Comparison of ENCODE assay signal across 9 cellular contexts in the genomic region with DNA sequence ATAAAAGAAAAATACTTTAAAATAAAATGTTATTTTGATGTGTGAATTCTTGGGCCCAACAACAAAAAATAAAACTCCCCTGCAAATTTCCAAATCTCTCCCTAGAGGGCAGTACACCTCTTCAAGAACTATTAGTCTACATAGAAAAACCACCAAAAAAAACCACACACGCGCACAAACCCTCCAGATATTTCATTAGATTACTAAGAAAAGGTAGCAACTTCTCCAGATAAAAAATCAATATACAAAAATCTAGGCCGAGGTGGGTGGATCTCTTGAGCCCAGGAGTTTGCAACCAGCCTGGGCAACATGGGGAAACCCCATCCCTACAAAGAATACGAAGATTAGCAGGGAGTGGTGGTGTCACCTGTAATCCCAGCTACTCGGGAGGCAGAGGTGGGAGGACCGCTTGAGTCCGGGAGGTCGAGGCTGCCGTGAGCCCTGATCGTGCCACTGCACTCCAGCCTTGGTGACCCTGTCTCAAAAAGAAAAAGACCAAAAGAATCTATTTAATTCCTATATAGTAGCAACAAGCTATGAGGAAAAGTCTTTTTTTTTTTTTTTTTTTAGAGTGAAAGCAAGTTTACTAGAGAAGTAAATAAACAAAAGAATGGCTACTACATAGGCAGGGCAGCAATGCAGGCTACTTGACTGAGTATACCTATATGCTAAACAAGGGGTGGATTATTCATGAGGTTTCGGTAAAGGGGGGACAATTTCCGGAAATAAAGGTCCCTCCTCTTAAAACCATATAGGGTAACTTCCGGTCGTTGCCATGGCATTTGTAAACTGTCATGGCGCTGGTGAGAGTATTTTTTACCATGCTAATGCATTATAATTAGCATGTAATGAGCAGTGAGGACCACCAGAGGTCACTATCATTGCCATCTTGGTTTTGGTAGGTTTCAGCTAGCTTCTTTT. TPM values are rescaled to one million over a fixed set of nuclear protein-coding genes. Genes with fewer than 3 reads are reported as not detected.
DNase-seq lines count a peak whose midpoint lies in the region; ATAC-seq and TF ChIP-seq lines count a peak whose summit lies in the region.
"Had no signal": no experiment of that assay in that cellular context is flagged by ENCODE, and none has a peak within 500 bp of the region (broad histone marks: within the 10 kb centered on the region; RNA-seq: fewer than 3 reads in every experiment).

No MANE protein-coding gene starts in this region.

- DNase-seq in DMS153 treated with DMSO at 0.1 percent for 48 hours (lab: John Stamatoyannopoulos, UW; ENCODE audit: unreplicated experiment) (peak; percentile 84), OCI-M2 (lab: John Stamatoyannopoulos, UW; ENCODE audit: unreplicated experiment) (peak; percentile 53), fibroblast of peridontal ligament (ENCODE audit: extremely low read depth) (peak; percentile 97), natural killer cell (peak; percentile 57), stomach (peak; percentile 74)
- peak; percentile 95 for DNase-seq in Jurkat, Clone E6-1 (ENCODE audit: low read depth, low spot score)
- DNase-seq in activated T-cell treated with anti-CD3 and anti-CD28 coated beads, Interleukin-2, amount 50 U/mL, for 72 hours = peak; percentile 80 to 81

- 3 to 5% (median 4%) methylated on average over 15 of the region's 15 CpGs for WGBS in stomach, 5 donors

- peaks cover 15% of the 10 kb centered on the region for H3K4me1 Mint-ChIP-seq in activated T-cell treated with anti-CD3 and anti-CD28 coated beads, Interleukin-2, amount 50 U/mL, for 72 hours (ENCODE audit: low read depth)
- H3K4me1 Mint-ChIP-seq in natural killer cell = peaks cover 13 to 20% of the 10 kb centered on the region in 2 donors

- no peaks in the 10 kb centered on the region for H3K9me3 Mint-ChIP-seq in activated T-cell treated with anti-CD3 and anti-CD28 coated beads, Interleukin-2, amount 50 U/mL, for 72 hours
- no peaks in the 10 kb centered on the region for H3K9me3 Mint-ChIP-seq in natural killer cell

- peaks cover 11% of the 10 kb centered on the region for H3K27me3 Mint-ChIP-seq in activated T-cell treated with anti-CD3 and anti-CD28 coated beads, Interleukin-2, amount 50 U/mL, for 72 hours (ENCODE audit: low read depth)
- H3K27me3 Mint-ChIP-seq in natural killer cell (ENCODE audit: low read depth in 2 of 2) = peaks cover 18 to 23% of the 10 kb centered on the region in 2 donors

- H3K27me3 ChIP-seq in stomach = peaks cover 3 to 30% (median 7%) of the 10 kb centered on the region in 3 donors

- peak overlapping the region; percentile 53 for H3K4me3 ChIP-seq in Jurkat, Clone E6-1 (ENCODE audit: low read length)
- peak overlapping the region; percentile 24 to 44 (median 40) for H3K4me3 ChIP-seq in stomach

- H3K27ac Mint-ChIP-seq in activated T-cell treated with anti-CD3 and anti-CD28 coated beads, Interleukin-2, amount 50 U/mL, for 72 hours = peak overlapping the region; percentile 10
- peak overlapping the region; percentile 47 to 74 for H3K27ac Mint-ChIP-seq in natural killer cell

- TF ChIP-seq CTCF in natural killer cell (IDR thresholded peaks at IDR 0.05) = peak; percentile 62
- TF ChIP-seq CTCF in stomach (IDR thresholded peaks at IDR 0.05) = peak in 5 of 7 experiments; percentile 65 to 89 (median 74)

- no peaks in the 10 kb centered on the region for H3K36me3 ChIP-seq in stomach

- no peaks in the 10 kb centered on the region for H3K9me3 ChIP-seq in stomach

- no peak for TF ChIP-seq POLR2A in stomach (IDR thresholded peaks at IDR 0.05)

- no peak for TF ChIP-seq EP300 in stomach (IDR thresholded peaks at IDR 0.05)

- intact Hi-C loops in natural killer cell (cut with micrococcal nuclease) = loop anchor here (1.0 kb wide), 2 partner anchors 44 to 141 kb away; no protein-coding TSS in a partner anchor
- intact Hi-C loops in stomach (cut with DNase I; ENCODE audit: low total_unique reads) = loop anchor here (5.0 kb wide), 1 partner anchor 45 kb away; no protein-coding TSS in a partner anchor

- H3K27ac ChIP-seq in stomach = peak overlapping the region in 4 of 5 donors; percentile 54 to 70 (median 62)

- peak overlapping the region; percentile 82 for H3K4me3 Mint-ChIP-seq in activated T-cell treated with anti-CD3 and anti-CD28 coated beads, Interleukin-2, amount 50 U/mL, for 72 hours
- H3K4me3 Mint-ChIP-seq in natural killer cell = peak overlapping the region; percentile 83

- peaks cover 7 to 25% (median 19%) of the 10 kb centered on the region in 4 donors for H3K4me1 ChIP-seq in stomach

- ATAC-seq in GM21528 (IDR thresholded peaks at IDR 0.05; ENCODE audit: low FRiP score, unreplicated experiment) = peak; percentile 72
- peak; percentile 96 for ATAC-seq in activated T-cell treated with anti-CD3 and anti-CD28 coated beads, Interleukin-2, amount 50 U/mL, for 72 hours (replicated peaks in 1 of 2)
- peak; percentile 89 to 92 (median 92) for ATAC-seq in natural killer cell

- H3K36me3 Mint-ChIP-seq in activated T-cell treated with anti-CD3 and anti-CD28 coated beads, Interleukin-2, amount 50 U/mL, for 72 hours (ENCODE audit: insufficient read depth in 2 of 2) = no peaks in the 10 kb centered on the region
- no peaks in the 10 kb centered on the region for H3K36me3 Mint-ChIP-seq in natural killer cell

RNA-seq across cellular contexts. Expression of a gene that starts 13.1 kb away (rescaled TPM):
- polyA plus RNA-seq in Jurkat, Clone E6-1 (2012; ENCODE audit: insufficient read depth, insufficient read length) = not detected
- total RNA-seq in activated T-cell treated with anti-CD3 and anti-CD28 coated beads, Interleukin-2, amount 50 U/mL, for 72 hours = not detected
- total RNA-seq in natural killer cell (not detected), stomach (100 to 1,000 TPM in 1 of 5 donors, 10 to 100 TPM in 4; 14.5 to 164 (median 61.3) TPM)
- polyA plus RNA-seq in stomach = 1 to 10 TPM in 2 of 3 donors, under 1 TPM in 1; 0.55 to 5.3 (median 3.1) TPM

RNA-seq across cellular contexts. Expression of a gene that starts 19.5 kb away (rescaled TPM):
- 10.5 TPM for polyA plus RNA-seq in Jurkat, Clone E6-1 (2012; ENCODE audit: insufficient read depth, insufficient read length)
- total RNA-seq in activated T-cell treated with anti-CD3 and anti-CD28 coated beads, Interleukin-2, amount 50 U/mL, for 72 hours = 1 to 10 TPM; 1.0 to 1.1 TPM
- total RNA-seq in natural killer cell (10 to 100 TPM; 32.3 to 34.5 (median 34.3) TPM), stomach (100 to 1,000 TPM in 2 of 5 donors, 10 to 100 TPM in 3; 36.4 to 110 (median 86.2) TPM)
- polyA plus RNA-seq in stomach = 10 to 100 TPM; 10.0 to 53.0 (median 21.7) TPM

RNA-seq across cellular contexts. Expression of a gene that starts 55.4 kb away (rescaled TPM):
- polyA plus RNA-seq in Jurkat, Clone E6-1 (2012; ENCODE audit: insufficient read depth, insufficient read length) = not detected
- total RNA-seq in activated T-cell treated with anti-CD3 and anti-CD28 coated beads, Interleukin-2, amount 50 U/mL, for 72 hours = not detected
- total RNA-seq in natural killer cell (1 to 10 TPM in 1 of 3 donors, under 1 TPM in 2; 0.82 to 1.4 (median 0.85) TPM), stomach (10 to 100 TPM in 3 of 5 donors, 1 to 10 TPM in 1, not detected in 1; 2.6 to 63.7 (median 28.3) TPM)
- 1 to 10 TPM in 1 of 3 donors, not detected in 2; 1.1 TPM for polyA plus RNA-seq in stomach
- total RNA-seq: temporal lobe had no signal

Comparison
In these comparisons a context has a peak if more than half of its experiments do, and no peak if none do; other contexts are left out.
1. Peak in every context shown above with its lines: DNase-seq, ATAC-seq, H3K4me3 ChIP-seq and H3K27ac ChIP-seq.
2. RNA of a gene that starts 13.1 kb away (total RNA-seq): 14.5 to 164 TPM in stomach; not detected in activated T-cell treated with anti-CD3 and anti-CD28 coated beads, Interleukin-2, amount 50 U/mL, for 72 hours and not detected in natural killer cell; every median in the first group is over 10 times any median in the second.
3. RNA of a gene that starts 19.5 kb away (total RNA-seq): 36.4 to 110 TPM in stomach and 32.3 to 34.5 TPM in natural killer cell; 1.0 to 1.1 TPM in activated T-cell treated with anti-CD3 and anti-CD28 coated beads, Interleukin-2, amount 50 U/mL, for 72 hours; every median in the first group is over 10 times any median in the second.